ENCODE assay signal across 9 cellular contexts in genomic region chr22:38034278-38034882, GRCh38. TPM values are rescaled to one million over a fixed set of nuclear protein-coding genes. Genes with fewer than 3 reads are reported as not detected.
A peak's percentile ranks its signal among the peaks of the same experiment; 100 is the strongest.
DNase-seq lines count a peak whose midpoint lies in the region; ATAC-seq and TF ChIP-seq lines count a peak whose summit lies in the region.
"Had no signal": no experiment of that assay in that cellular context is flagged by ENCODE, and none has a peak within 500 bp of the region (broad histone marks: within the 10 kb centered on the region; RNA-seq: fewer than 3 reads in every experiment).

No MANE protein-coding gene starts in this region.

- H3K9ac ChIP-seq in fibroblast of lung (ENCODE audit: insufficient read depth, low read length) = no peak overlapping the region

- DNase-seq in H4 (ENCODE audit: low spot score) (peak; percentile 87), SK-MEL-5 (ENCODE audit: low read depth, low spot score) (peak; percentile 92), fibroblast of lung (ENCODE audit: low read depth in 2 of 2) (peak; percentile 91), NCI-H2196 treated with DMSO at 0.1 percent for 48 hours (lab: John Stamatoyannopoulos, UW; ENCODE audit: unreplicated experiment) (no peak), NCI-H524 treated with DMSO at 0.1 percent for 48 hours (lab: John Stamatoyannopoulos, UW) (no peak)
- no peak for DNase-seq in activated CD8-positive, alpha-beta memory T cell treated with anti-CD3 and anti-CD28 coated beads, Interleukin-2, amount 50 U/mL, for 4 hours

- H2AFZ ChIP-seq in fibroblast of lung (ENCODE audit: low read length) = peak overlapping the region; percentile 25

- no peak overlapping the region for H3K4me2 ChIP-seq in fibroblast of lung (ENCODE audit: extremely low read depth, insufficient read depth, low read length)

- in situ Hi-C loops in SK-MEL-5 (cut with HindIII; ENCODE audit: low pct_unique_long_range_greater_than_20kb, low sequenced_read_pairs) = no loop called here

- no peaks in the 10 kb centered on the region for H3K9me3 ChIP-seq in fibroblast of lung (ENCODE audit: control insufficient read depth, insufficient read depth, low read depth, low read length)
- H3K9me3 ChIP-seq in muscle layer of duodenum (ENCODE audit: control insufficient read depth in 1 of 2, low read length in 2 of 2) = no peaks in the 10 kb centered on the region

- H4K20me1 ChIP-seq in fibroblast of lung (ENCODE audit: control insufficient read depth, extremely low read depth, insufficient read depth, low read length) = no peaks in the 10 kb centered on the region

- no peak for ATAC-seq in HG03045 (IDR thresholded peaks at IDR 0.05; ENCODE audit: unreplicated experiment)

- H3K27me3 ChIP-seq in fibroblast of lung (ENCODE audit: control insufficient read depth, insufficient read depth, low read length) = peaks cover 2% of the 10 kb centered on the region
- H3K27me3 ChIP-seq in muscle layer of duodenum (ENCODE audit: low read depth, low read length) = no peaks in the 10 kb centered on the region

- H3K36me3 ChIP-seq in fibroblast of lung (ENCODE audit: control insufficient read depth, insufficient read depth, low read length) (no peaks in the 10 kb centered on the region), muscle layer of duodenum (ENCODE audit: control insufficient read depth in 1 of 2, insufficient read depth in 2 of 2, low read length in 2 of 2) (no peaks in the 10 kb centered on the region)

- no peak for TF ChIP-seq CTCF in fibroblast of lung (conservative IDR thresholded peaks at IDR 0.05 in 1 of 2, IDR thresholded peaks at IDR 0.05 in 1 of 2; ENCODE audit: low read depth in 1 of 2, low read length in 2 of 2)

- H3K27ac ChIP-seq in fibroblast of lung (ENCODE audit: insufficient read depth, low read length) (peak overlapping the region; percentile 66), muscle layer of duodenum (ENCODE audit: low read length) (peak overlapping the region; percentile 39)
- H3K27ac ChIP-seq: SK-N-MC had no signal

- H3K79me2 ChIP-seq in fibroblast of lung (ENCODE audit: control insufficient read depth, insufficient read depth, low read length) = no peaks in the 10 kb centered on the region

- H3K4me3 ChIP-seq in fibroblast of lung (replicated peaks in 1 of 4; ENCODE audit: control extremely low read depth in 1 of 4, insufficient read depth in 1 of 4, low read depth in 3 of 4, low read length in 4 of 4) (no peak overlapping the region), muscle layer of duodenum (ENCODE audit: low read depth in 1 of 2, low read length in 2 of 2) (peak overlapping the region in 1 of 2 donors; percentile 3)
- H3K4me3 ChIP-seq: SK-N-MC had no signal

- H3K4me1 ChIP-seq in fibroblast of lung (ENCODE audit: control insufficient read depth, extremely low read depth, insufficient read depth, low read length) (peaks cover 30% of the 10 kb centered on the region), muscle layer of duodenum (ENCODE audit: control insufficient read depth in 1 of 2, insufficient read depth in 2 of 2, low read length in 2 of 2) (peaks cover 5 to 20% of the 10 kb centered on the region in 2 donors)

RNA-seq across cellular contexts. Expression of gene PICK1, which starts 22.8 kb away (rescaled TPM):
- 15.8 and 21.7 TPM in 2 replicates for total RNA-seq in H4 (2014; rRNA removed; shearing (Covaris generic))
- 24.2 and 35.7 TPM in 2 replicates for total RNA-seq in SK-MEL-5 (2014; rRNA removed; shearing (Covaris generic))
- polyA plus RNA-seq in SK-MEL-5 (2015; cell fraction: cytosol; rRNA removed) = 30.7 and 34.7 TPM in 2 replicates
- 116 and 137 TPM in 2 replicates for polyA plus RNA-seq in SK-MEL-5 (2015; cell fraction: nucleus; rRNA removed)
- 5.9 and 7.8 TPM in 2 replicates for total RNA-seq in fibroblast of lung
- polyA plus RNA-seq in fibroblast of lung = 7.8 and 11.1 TPM in 2 replicates
- 6.7 and 7.2 TPM in 2 replicates for polyA plus RNA-seq in fibroblast of lung (2012)
- 0.85 and 11.1 TPM in 2 replicates for polyA minus RNA-seq in fibroblast of lung (ENCODE audit: low replicate concordance)

RNA-seq across cellular contexts. Expression of gene SLC16A8, which starts 49.6 kb away (rescaled TPM):
- total RNA-seq in H4 (2014; rRNA removed; shearing (Covaris generic)) = not detected in 2 replicates
- total RNA-seq in SK-MEL-5 (2014; rRNA removed; shearing (Covaris generic)) = not detected in 2 replicates
- not detected in 2 replicates for polyA plus RNA-seq in SK-MEL-5 (2015; cell fraction: cytosol; rRNA removed)
- not detected in 2 replicates for polyA plus RNA-seq in SK-MEL-5 (2015; cell fraction: nucleus; rRNA removed)
- under 0.01 and 0.26 TPM in 2 replicates for total RNA-seq in fibroblast of lung
- polyA plus RNA-seq in fibroblast of lung = not detected in 2 replicates
- polyA plus RNA-seq in fibroblast of lung (2012) = 0.13 TPM in 1 of 2 replicates, not detected in the other
- not detected in 2 replicates for polyA minus RNA-seq in fibroblast of lung (ENCODE audit: low replicate concordance)

RNA-seq across cellular contexts. Expression of gene SOX10, which starts 50.0 kb away (rescaled TPM):
- not detected in 2 replicates for total RNA-seq in H4 (2014; rRNA removed; shearing (Covaris generic))
- total RNA-seq in SK-MEL-5 (2014; rRNA removed; shearing (Covaris generic)) = 188 and 199 TPM in 2 replicates
- 609 and 745 TPM in 2 replicates for polyA plus RNA-seq in SK-MEL-5 (2015; cell fraction: cytosol; rRNA removed)
- 250 and 317 TPM in 2 replicates for polyA plus RNA-seq in SK-MEL-5 (2015; cell fraction: nucleus; rRNA removed)
- not detected in 2 replicates for total RNA-seq in fibroblast of lung
- not detected in 2 replicates for polyA plus RNA-seq in fibroblast of lung
- not detected in 2 replicates for polyA plus RNA-seq in fibroblast of lung (2012)
- not detected in 2 replicates for polyA minus RNA-seq in fibroblast of lung (ENCODE audit: low replicate concordance)

Comparison
In these comparisons a context has a peak if more than half of its experiments do, and no peak if none do; other contexts are left out.
1. DNase-seq: peak in H4 (single experiment), SK-MEL-5 (single experiment) and fibroblast of lung (2 of 2); none in activated CD8-positive, alpha-beta memory T cell treated with anti-CD3 and anti-CD28 coated beads, Interleukin-2, amount 50 U/mL, for 4 hours (single experiment), NCI-H2196 treated with DMSO at 0.1 percent for 48 hours (single experiment) and NCI-H524 treated with DMSO at 0.1 percent for 48 hours (single experiment).
2. RNA of gene SOX10, which starts 50.0 kb away (total RNA-seq): 188 to 199 TPM in SK-MEL-5; not detected in H4 and not detected in fibroblast of lung; every median in the first group is over 100 times any median in the second.